ENCODE assay signal across 11 cellular contexts in genomic region chr9:135136991-135137390, GRCh38. TPM values are rescaled to one million over a fixed set of nuclear protein-coding genes. Genes with fewer than 3 reads are reported as not detected.
"Had no signal": no experiment of that assay in that cellular context is flagged by ENCODE, and none has a peak within 500 bp of the region (broad histone marks: within the 10 kb centered on the region; RNA-seq: fewer than 3 reads in every experiment).

No MANE protein-coding gene starts in this region.

- H3K4me3 Mint-ChIP-seq: activated naive CD8-positive, alpha-beta T cell treated with anti-CD3 and anti-CD28 coated beads for 36 hours; T-helper 17 cell had no signal

- H3K4me1 Mint-ChIP-seq: activated naive CD8-positive, alpha-beta T cell treated with anti-CD3 and anti-CD28 coated beads for 36 hours; T-helper 17 cell had no signal

- H3K36me3 Mint-ChIP-seq: activated naive CD8-positive, alpha-beta T cell treated with anti-CD3 and anti-CD28 coated beads for 36 hours had no signal

- H3K27ac ChIP-seq: breast epithelium, neutrophil, skin epidermis, tibial nerve had no signal

- H3K4me3 ChIP-seq: breast epithelium, skin epidermis, tibial nerve had no signal

- DNase-seq: activated CD4-positive, alpha-beta T cell treated with anti-CD3 and anti-CD28 coated beads, Interleukin-2, amount 50 U/mL, for 1 hour; activated naive CD8-positive, alpha-beta T cell treated with anti-CD3 and anti-CD28 coated beads for 36 hours; effector CD4-positive, alpha-beta T cell; foreskin melanocyte; stimulated activated CD4-positive, alpha-beta T cell treated with anti-CD3 and anti-CD28 coated beads, Interleukin-4, amount 100 ng/mL, for 4 hours; T-helper 17 cell had no signal

- H3K27ac Mint-ChIP-seq: activated naive CD8-positive, alpha-beta T cell treated with anti-CD3 and anti-CD28 coated beads for 36 hours; T-helper 17 cell had no signal

- H3K4me1 ChIP-seq: breast epithelium had no signal

- H3K9me3 ChIP-seq: neutrophil had no signal

- H3K9me3 Mint-ChIP-seq: activated naive CD8-positive, alpha-beta T cell treated with anti-CD3 and anti-CD28 coated beads for 36 hours had no signal

- H3K36me3 ChIP-seq: breast epithelium, neutrophil, tibial nerve had no signal

RNA-seq across cellular contexts. Expression of gene OLFM1, which starts 49.5 kb away (rescaled TPM):
- total RNA-seq: activated CD8-positive, alpha-beta memory T cell treated with anti-CD3 and anti-CD28 coated beads for 36 hours; activated naive CD8-positive, alpha-beta T cell treated with anti-CD3 and anti-CD28 coated beads for 36 hours; T-helper 17 cell had no signal
